In genomic region chr4:158624889-158625478, GRCh38 we compare ENCODE assay signal across 8 cellular contexts. TPM values are rescaled to one million over a fixed set of nuclear protein-coding genes. Genes with fewer than 3 reads are reported as not detected.
A peak's percentile ranks its signal among the peaks of the same experiment; 100 is the strongest.
DNase-seq lines count a peak whose midpoint lies in the region; ATAC-seq, FAIRE-seq and TF ChIP-seq lines count a peak whose summit lies in the region.

No MANE protein-coding gene starts in this region.

- peak; percentile 71 for TF ChIP-seq CTCF in D721Med (IDR thresholded peaks at IDR 0.05; ENCODE audit: insufficient read depth, missing control alignments)
- TF ChIP-seq CTCF in brain microvascular endothelial cell (IDR thresholded peaks at IDR 0.05; ENCODE audit: low read depth, low read length, missing control alignments), result peak; percentile 67
- TF ChIP-seq CTCF in kidney (IDR thresholded peaks at IDR 0.05; ENCODE audit: borderline replicate concordance, extremely low read depth, insufficient read depth), result peak; percentile 65
- peak; percentile 81 for TF ChIP-seq CTCF in upper lobe of right lung (IDR thresholded peaks at IDR 0.05)

- ATAC-seq in GM19452 (IDR thresholded peaks at IDR 0.05; ENCODE audit: unreplicated experiment) (peak; percentile 86), HG03354 (IDR thresholded peaks at IDR 0.05; ENCODE audit: poor library complexity, severe bottlenecking, unreplicated experiment) (peak; percentile 96), upper lobe of right lung (peak; percentile 86), T-cell (replicated peaks in 1 of 4) (no peak)

- CTCF ChIA-PET in T-cell (lab: Charles Lee), result interaction anchor here in 1 of 2 donors (1.4 kb wide), 1 partner anchor 370 kb away, joined by 4 read pairs; no protein-coding TSS in a partner anchor

- H3K4me1 Mint-ChIP-seq in T-cell, result no peaks in the 10 kb centered on the region

- FAIRE-seq in D721Med (lab: Jason Lieb, UNC), result peak; percentile 78
- peak; percentile 95 for FAIRE-seq in kidney (lab: Jason Lieb, UNC)

- H3K4me3 ChIP-seq in brain microvascular endothelial cell (ENCODE audit: low read depth, low read length) (no peak overlapping the region), kidney (ENCODE audit: low read length in 2 of 2) (no peak overlapping the region), upper lobe of right lung (no peak overlapping the region)

- H3K36me3 Mint-ChIP-seq in T-cell, result no peaks in the 10 kb centered on the region

- no peak overlapping the region for H3K4me3 Mint-ChIP-seq in T-cell

- no peaks in the 10 kb centered on the region for H3K27me3 ChIP-seq in brain microvascular endothelial cell (replicated peaks)
- H3K27me3 ChIP-seq in upper lobe of right lung, result no peaks in the 10 kb centered on the region

- peaks cover 8 to 9% of the 10 kb centered on the region in 2 donors for H3K27me3 Mint-ChIP-seq in T-cell

- POLR2A ChIA-PET in T-cell (lab: Charles Lee), result no interaction called here

- H3K9me3 Mint-ChIP-seq in T-cell, result no peaks in the 10 kb centered on the region

- H3K27ac ChIP-seq in brain microvascular endothelial cell, result no peak overlapping the region
- H3K27ac ChIP-seq in kidney (ENCODE audit: low read depth in 2 of 2, low read length in 2 of 2), result no peak overlapping the region
- no peak overlapping the region for H3K27ac ChIP-seq in upper lobe of right lung

- in situ Hi-C loops in brain microvascular endothelial cell (cut with HindIII; ENCODE audit: low pct_ligation_motif_present, low sequenced_read_pairs), result loop anchor here (25.0 kb wide), 1 partner anchor 363 kb away; no protein-coding TSS in a partner anchor

- DNase-seq in D721Med (ENCODE audit: insufficient read length, low spot score), result no peak
- DNase-seq in NCI-H510A treated with DMSO at 0.1 percent for 48 hours (lab: John Stamatoyannopoulos, UW), result peak; percentile 41
- DNase-seq in brain microvascular endothelial cell, result no peak
- no peak for DNase-seq in kidney
- DNase-seq in upper lobe of right lung, result no peak
- DNase-seq in T-cell, result no peak

- no peaks in the 10 kb centered on the region for H3K4me1 ChIP-seq in kidney (ENCODE audit: control insufficient read depth in 1 of 2, insufficient read depth in 1 of 2, low read depth in 1 of 2, low read length in 2 of 2)
- no peaks in the 10 kb centered on the region for H3K4me1 ChIP-seq in upper lobe of right lung

- no peaks in the 10 kb centered on the region for H3K9me3 ChIP-seq in kidney (ENCODE audit: control insufficient read depth in 1 of 2, low read length in 2 of 2)
- no peaks in the 10 kb centered on the region for H3K9me3 ChIP-seq in upper lobe of right lung

- intact Hi-C loops in kidney (cut with DNase I), result loop anchor here (10.0 kb wide), 1 partner anchor 370 kb away; no protein-coding TSS in a partner anchor
- intact Hi-C loops in upper lobe of right lung (cut with DNase I), result no loop called here

- H3K36me3 ChIP-seq in brain microvascular endothelial cell (replicated peaks) (no peaks in the 10 kb centered on the region), kidney (ENCODE audit: control insufficient read depth in 1 of 2, insufficient read depth in 2 of 2, low read length in 2 of 2) (no peaks in the 10 kb centered on the region), upper lobe of right lung (no peaks in the 10 kb centered on the region)

- H3K27ac Mint-ChIP-seq in T-cell, result no peak overlapping the region

- H3K9ac ChIP-seq in kidney (ENCODE audit: low read length in 2 of 2), result no peak overlapping the region

RNA-seq across cellular contexts. Expression of gene C4orf46, which starts 46.7 kb away (rescaled TPM):
- total RNA-seq in kidney, result 3.9 TPM
- polyA plus RNA-seq in kidney (ENCODE audit: insufficient read depth, low read depth, low replicate concordance), result 1.9 TPM
- 3.9 TPM for total RNA-seq in upper lobe of right lung
- 1 to 10 TPM; 3.5 to 6.3 (median 4.2) TPM for total RNA-seq in T-cell

RNA-seq across cellular contexts. Expression of gene ETFDH, which starts 47.1 kb away (rescaled TPM):
- 20.4 TPM for total RNA-seq in kidney
- 58.3 TPM for polyA plus RNA-seq in kidney (ENCODE audit: insufficient read depth, low read depth, low replicate concordance)
- total RNA-seq in upper lobe of right lung, result 30.4 TPM
- total RNA-seq in T-cell, result 10 to 100 TPM in 4 of 5 donors, 1 to 10 TPM in 1; 7.2 to 23.8 (median 14.3) TPM

Comparison
In these comparisons a context has a peak if more than half of its experiments do, and no peak if none do; other contexts are left out.
1. ATAC-seq: peak in GM19452 (single experiment), HG03354 (single experiment) and upper lobe of right lung (single experiment); none in T-cell (0 of 4).
2. Peak in every context shown above with its lines, with median percentiles within 50 percentile points of each other: CTCF ChIP-seq.